Comparison of ENCODE assay signal across 13 cellular contexts in the genomic region with DNA sequence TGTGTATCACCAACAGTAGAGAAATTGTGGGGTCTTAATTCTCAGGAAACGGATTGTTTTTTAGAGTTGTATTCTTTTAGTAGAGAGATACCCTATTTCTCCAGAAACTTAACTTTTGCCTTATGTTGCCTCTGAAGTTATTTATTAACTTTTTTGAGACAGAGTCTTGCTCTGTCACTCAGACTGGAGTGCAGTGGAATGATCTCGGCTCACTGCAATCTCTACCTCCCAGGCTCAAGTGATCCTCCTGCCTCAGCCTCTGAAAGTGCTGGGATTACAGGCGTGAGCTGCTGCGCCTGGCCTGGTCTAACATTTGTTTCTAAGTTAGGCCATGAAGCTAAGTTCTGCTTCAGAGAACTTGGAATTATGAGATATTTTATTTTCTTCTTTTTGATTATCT.
A peak's percentile ranks its signal among the peaks of the same experiment; 100 is the strongest.
DNase-seq lines count a peak whose midpoint lies in the region; ATAC-seq and TF ChIP-seq lines count a peak whose summit lies in the region.
"Had no signal": no experiment of that assay in that cellular context is flagged by ENCODE, and none has a peak within 500 bp of the region (broad histone marks: within the 10 kb centered on the region; RNA-seq: fewer than 3 reads in every experiment).

No MANE protein-coding gene starts in this region.

- 59% methylated on average over 3 of the region's 4 CpGs for WGBS in right lobe of liver (ENCODE audit: insufficient coverage, low coverage, low lambda C conversion rate, missing lambda C conversion rate)

- H3K4me3 ChIP-seq in right lobe of liver, result no peak overlapping the region
- H3K4me3 ChIP-seq: BLaER1 treated with 17β-estradiol and CSF1 and Interleukin-3, amounts not matched to agents 10 nM and 100 nM had no signal

- intact Hi-C loops in right lobe of liver (cut with DNase I), result no loop called here

- TF ChIP-seq POLR2A in right lobe of liver (IDR thresholded peaks at IDR 0.05), result no peak

- no peaks in the 10 kb centered on the region for H3K36me3 ChIP-seq in right lobe of liver
- H3K36me3 ChIP-seq: BLaER1 treated with 17β-estradiol and CSF1 and Interleukin-3, amounts not matched to agents 10 nM and 100 nM had no signal

- TF ChIP-seq CTCF in right lobe of liver (IDR thresholded peaks at IDR 0.05), result no peak

- peaks cover 0 to 15% (median 5%) of the 10 kb centered on the region in 4 donors for H3K4me1 ChIP-seq in right lobe of liver

- H3K27me3 ChIP-seq in right lobe of liver, result no peaks in the 10 kb centered on the region
- H3K27me3 ChIP-seq: BLaER1 treated with 17β-estradiol and CSF1 and Interleukin-3, amounts not matched to agents 10 nM and 100 nM had no signal

- peak; percentile 59 to 70 (median 69) for ATAC-seq in right lobe of liver
- ATAC-seq: CD8-positive, alpha-beta T cell had no signal

- no peaks in the 10 kb centered on the region for H3K9me3 ChIP-seq in right lobe of liver
- H3K9me3 ChIP-seq: BLaER1 treated with 17β-estradiol and CSF1 and Interleukin-3, amounts not matched to agents 10 nM and 100 nM had no signal

- peak; percentile 23 for DNase-seq in DMS53 (lab: John Stamatoyannopoulos, UW)
- no peak for DNase-seq in DMS53 treated with DMSO at 0.1 percent for 48 hours (lab: John Stamatoyannopoulos, UW; ENCODE audit: unreplicated experiment)
- peak; percentile 43 for DNase-seq in glomerular visceral epithelial cell (ENCODE audit: extremely low spot score)
- peak in 1 of 3 donors; percentile 47 for DNase-seq in right lobe of liver
- no peak for DNase-seq in stimulated activated naive CD4-positive, alpha-beta T cell treated with Interleukin-2 at 50 U/mL for 16 hours (lab: John Stamatoyannopoulos, UW)
- no peak for DNase-seq in D341Med (ENCODE audit: low spot score)
- no peak for DNase-seq in SIG-M5 (lab: John Stamatoyannopoulos, UW)
- DNase-seq: CD8-positive, alpha-beta T cell; DMS79 treated with DMSO at 0.1 percent for 48 hours; GF-D8; H9 had no signal

- H3K27ac ChIP-seq in right lobe of liver, result peak overlapping the region in 2 of 3 donors; percentile 47 to 62
- H3K27ac ChIP-seq: 22Rv1; BLaER1 treated with 17β-estradiol and CSF1 and Interleukin-3, amounts not matched to agents 10 nM and 100 nM had no signal

Comparison
In these comparisons a context has a peak if more than half of its experiments do, and no peak if none do; other contexts are left out.
1. DNase-seq: peak in DMS53 (single experiment) and glomerular visceral epithelial cell (single experiment); none in DMS53 treated with DMSO at 0.1 percent for 48 hours (single experiment), stimulated activated naive CD4-positive, alpha-beta T cell treated with Interleukin-2 at 50 U/mL for 16 hours (single experiment), D341Med (single experiment) and SIG-M5 (single experiment).